ENCODE assay signal across 1 cellular context in the genomic region with DNA sequence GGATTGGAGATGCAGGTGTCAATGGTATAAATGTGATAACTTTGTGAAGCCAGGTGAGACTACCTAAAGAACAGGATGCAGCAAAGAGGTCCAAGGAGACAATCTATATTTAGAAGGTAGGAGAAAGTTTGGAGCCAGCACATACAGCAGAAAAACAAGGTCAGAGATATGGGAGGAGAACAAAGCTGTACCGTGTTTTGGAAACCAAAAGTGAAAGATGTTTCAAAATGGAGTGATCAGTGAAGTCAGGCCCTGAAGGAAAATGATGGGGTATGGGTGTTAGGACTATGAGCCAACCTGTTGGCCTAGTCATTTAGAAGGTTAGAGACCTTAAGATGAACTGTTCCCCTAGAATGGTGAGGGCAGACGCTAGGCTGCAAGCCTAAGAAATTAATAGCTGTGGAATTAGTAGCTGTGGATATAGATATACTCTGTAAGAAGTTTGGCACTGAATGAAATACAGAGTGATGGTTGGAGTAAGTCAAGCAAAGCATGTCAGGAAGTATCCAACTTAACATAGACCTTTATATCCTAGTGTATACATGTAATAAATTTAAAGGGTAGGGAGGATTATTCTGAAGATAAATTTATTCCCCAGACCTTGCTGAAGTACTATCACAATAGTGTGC.
A peak's percentile ranks its signal among the peaks of the same experiment; 100 is the strongest.
TF ChIP-seq lines count a peak whose summit lies in the region.

No MANE protein-coding gene starts in this region.

TF ChIP-seq in K562, 482 proteins besides CTCF, POLR2A, EP300 and RAD21 (continued from another document):
- TF ChIP-seq MEF2D (tag; conservative IDR thresholded peaks at IDR 0.05; ENCODE audit: low read depth) (no peak), PPARD (CRISPR knock-in tag; IDR thresholded peaks at IDR 0.05) (no peak), HNRNPL (IDR thresholded peaks at IDR 0.05; ENCODE audit: low read depth, low read length) (no peak), CREB1 (IDR thresholded peaks at IDR 0.05) (no peak), CREB1 (CRISPR knock-in tag; IDR thresholded peaks at IDR 0.05) (0 out of 2 replicates have a peak, but pooled peaks have one; percentile 18)
- TF ChIP-seq, protein P1, sequence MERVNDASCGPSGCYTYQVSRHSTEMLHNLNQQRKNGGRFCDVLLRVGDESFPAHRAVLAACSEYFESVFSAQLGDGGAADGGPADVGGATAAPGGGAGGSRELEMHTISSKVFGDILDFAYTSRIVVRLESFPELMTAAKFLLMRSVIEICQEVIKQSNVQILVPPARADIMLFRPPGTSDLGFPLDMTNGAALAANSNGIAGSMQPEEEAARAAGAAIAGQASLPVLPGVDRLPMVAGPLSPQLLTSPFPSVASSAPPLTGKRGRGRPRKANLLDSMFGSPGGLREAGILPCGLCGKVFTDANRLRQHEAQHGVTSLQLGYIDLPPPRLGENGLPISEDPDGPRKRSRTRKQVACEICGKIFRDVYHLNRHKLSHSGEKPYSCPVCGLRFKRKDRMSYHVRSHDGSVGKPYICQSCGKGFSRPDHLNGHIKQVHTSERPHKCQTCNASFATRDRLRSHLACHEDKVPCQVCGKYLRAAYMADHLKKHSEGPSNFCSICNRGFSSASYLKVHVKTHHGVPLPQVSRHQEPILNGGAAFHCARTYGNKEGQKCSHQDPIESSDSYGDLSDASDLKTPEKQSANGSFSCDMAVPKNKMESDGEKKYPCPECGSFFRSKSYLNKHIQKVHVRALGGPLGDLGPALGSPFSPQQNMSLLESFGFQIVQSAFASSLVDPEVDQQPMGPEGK (CRISPR knock-in tag; IDR thresholded peaks at IDR 0.05; ENCODE audit: borderline replicate concordance), result no peak
- TF ChIP-seq, protein P2, sequence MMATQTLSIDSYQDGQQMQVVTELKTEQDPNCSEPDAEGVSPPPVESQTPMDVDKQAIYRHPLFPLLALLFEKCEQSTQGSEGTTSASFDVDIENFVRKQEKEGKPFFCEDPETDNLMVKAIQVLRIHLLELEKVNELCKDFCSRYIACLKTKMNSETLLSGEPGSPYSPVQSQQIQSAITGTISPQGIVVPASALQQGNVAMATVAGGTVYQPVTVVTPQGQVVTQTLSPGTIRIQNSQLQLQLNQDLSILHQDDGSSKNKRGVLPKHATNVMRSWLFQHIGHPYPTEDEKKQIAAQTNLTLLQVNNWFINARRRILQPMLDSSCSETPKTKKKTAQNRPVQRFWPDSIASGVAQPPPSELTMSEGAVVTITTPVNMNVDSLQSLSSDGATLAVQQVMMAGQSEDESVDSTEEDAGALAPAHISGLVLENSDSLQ (IDR thresholded peaks at IDR 0.05), result no peak
